ENCODE assay signal across 20 cellular contexts in genomic region chr4:94575652-94576051, GRCh38.
DNase-seq lines count a peak whose midpoint lies in the region; ATAC-seq and TF ChIP-seq lines count a peak whose summit lies in the region.
"Had no signal": no experiment of that assay in that cellular context is flagged by ENCODE, and none has a peak within 500 bp of the region (broad histone marks: within the 10 kb centered on the region; RNA-seq: fewer than 3 reads in every experiment).

No MANE protein-coding gene starts in this region.

- TF ChIP-seq CTCF in thoracic aorta (IDR thresholded peaks at IDR 0.05): no peak

- no peaks in the 10 kb centered on the region for H3K36me3 ChIP-seq in thoracic aorta
- H3K36me3 ChIP-seq: breast epithelium, uterus had no signal

- ATAC-seq in Right ventricle myocardium inferior (peak; percentile 42), thoracic aorta (ENCODE audit: insufficient number of reproducible peaks, low FRiP score, low read depth) (no peak), HG02852 (IDR thresholded peaks at IDR 0.05; ENCODE audit: unreplicated experiment) (no peak)
- ATAC-seq: K562, left colon had no signal

- H3K27me3 ChIP-seq in layer of hippocampus (ENCODE audit: control insufficient read depth, insufficient read depth, low read length): no peaks in the 10 kb centered on the region
- H3K27me3 ChIP-seq in thoracic aorta (replicated peaks; ENCODE audit: insufficient read depth): no peaks in the 10 kb centered on the region
- H3K27me3 ChIP-seq: breast epithelium, uterus had no signal

- H3K4me3 ChIP-seq in thoracic aorta: no peak overlapping the region
- H3K4me3 ChIP-seq: breast epithelium, K562, uterus had no signal

- H3K4me1 ChIP-seq in thoracic aorta (ENCODE audit: control insufficient read depth in 1 of 2, low read depth in 2 of 2): peaks cover 31 to 85% of the 10 kb centered on the region in 2 donors
- H3K4me1 ChIP-seq: breast epithelium had no signal

- H3K9me3 ChIP-seq in thoracic aorta: no peaks in the 10 kb centered on the region
- H3K9me3 ChIP-seq: breast epithelium, uterus had no signal

- DNase-seq in Right ventricle myocardium inferior (ENCODE audit: missing footprints): no peak
- no peak for DNase-seq in cardiac septum (ENCODE audit: low spot score)
- DNase-seq in ecto neural progenitor cell (ENCODE audit: low spot score): peak; percentile 46
- no peak for DNase-seq in thoracic aorta (ENCODE audit: low spot score)
- no peak for DNase-seq in NCI-H524 treated with DMSO at 0.1 percent for 48 hours (lab: John Stamatoyannopoulos, UW)
- DNase-seq in NCI-H187 treated with DMSO at 0.1 percent for 48 hours (lab: John Stamatoyannopoulos, UW): no peak
- DNase-seq: activated CD4-positive, alpha-beta T cell treated with anti-CD3 and anti-CD28 coated beads for 4 hours; activated naive CD8-positive, alpha-beta T cell treated with anti-CD3 and anti-CD28 coated beads, Interleukin-2, amount 10 ng/mL, durations not matched to agents 7 days and 5 days; left colon; NCI-H1694 treated with DMSO at 0.1 percent for 48 hours; NCI-H226; NCI-H82; OCI-M1; SHP77 treated with DMSO at 0.1 percent for 48 hours; uterus had no signal

- H3K27ac ChIP-seq in layer of hippocampus (ENCODE audit: low read depth, low read length): peak overlapping the region; percentile 25
- H3K27ac ChIP-seq in thoracic aorta: peak overlapping the region; percentile 10 to 29
- H3K27ac ChIP-seq: 22Rv1, breast epithelium had no signal

- intact Hi-C loops in Right ventricle myocardium inferior (cut with DNase I): no loop called here
- intact Hi-C loops in cardiac septum (cut with DNase I): no loop called here
